14 cellular contexts compared by ENCODE assay signal in the genomic region with DNA sequence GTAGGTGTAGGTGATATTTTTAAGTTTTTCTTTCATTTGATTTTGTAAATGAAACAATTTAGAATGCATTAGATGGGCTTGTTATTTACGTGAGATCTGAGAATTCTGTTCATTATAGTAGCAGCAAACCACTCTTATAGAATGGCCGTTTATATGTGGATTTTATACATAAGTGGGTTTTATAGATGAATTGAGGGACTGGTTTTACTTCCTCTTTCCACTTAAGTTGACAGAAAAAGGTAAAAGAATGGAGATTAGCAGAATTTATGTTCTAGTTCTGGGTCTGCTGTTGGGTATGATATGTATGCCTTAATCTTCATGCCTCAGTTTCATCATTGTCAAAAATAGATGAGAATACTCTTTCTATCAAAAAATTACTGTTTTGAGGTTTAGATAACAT. TPM values are rescaled to one million over a fixed set of nuclear protein-coding genes. Genes with fewer than 3 reads are reported as not detected.
A peak's percentile ranks its signal among the peaks of the same experiment; 100 is the strongest.
DNase-seq lines count a peak whose midpoint lies in the region; ATAC-seq and TF ChIP-seq lines count a peak whose summit lies in the region.
"Had no signal": no experiment of that assay in that cellular context is flagged by ENCODE, and none has a peak within 500 bp of the region (broad histone marks: within the 10 kb centered on the region; RNA-seq: fewer than 3 reads in every experiment).

No MANE protein-coding gene starts in this region.

- H3K4me1 Mint-ChIP-seq in activated B cell treated with CpG ODN at 0.5 μM for 24 hours = peaks cover 40% of the 10 kb centered on the region

- H3K9ac ChIP-seq in Karpas-422 (ENCODE audit: low read length) = no peak overlapping the region; the same call in 1 of the 2 replicates

- H3K9me3 ChIP-seq in Karpas-422 (ENCODE audit: low read length) (no peaks in the 10 kb centered on the region), testis (no peaks in the 10 kb centered on the region)
- H3K9me3 ChIP-seq: HAP-1 had no signal

- H3K4me3 Mint-ChIP-seq in activated B cell treated with CpG ODN at 0.5 μM for 24 hours = peak overlapping the region; percentile 52
- H3K4me3 Mint-ChIP-seq: activated T-cell treated with anti-CD3 and anti-CD28 coated beads, Interleukin-2, amount 50 U/mL, for 24 hours; mesothelial cell of epicardium had no signal

- intact Hi-C loops in activated B cell treated with CpG ODN at 0.5 μM for 24 hours (cut with micrococcal nuclease) = no loop called here
- intact Hi-C loops in testis (cut with DNase I; ENCODE audit: low total_unique reads) = no loop called here

- no peaks in the 10 kb centered on the region for H3K9me2 ChIP-seq in Karpas-422 (replicated peaks; ENCODE audit: insufficient read depth, low read length)

- H3K79me2 ChIP-seq in ACC112 (ENCODE audit: control insufficient read depth, insufficient read depth, low read length, unreplicated experiment) (peaks cover 82% of the 10 kb centered on the region), Karpas-422 (ENCODE audit: low read length) (peaks cover 97% of the 10 kb centered on the region)

- H3K27me3 ChIP-seq in ACC112 (ENCODE audit: insufficient read depth, low read length) (no peaks in the 10 kb centered on the region), Karpas-422 (ENCODE audit: low read length) (no peaks in the 10 kb centered on the region), testis (no peaks in the 10 kb centered on the region)
- H3K27me3 ChIP-seq: dorsolateral prefrontal cortex had no signal

- peak; percentile 75 for DNase-seq in Karpas-422
- DNase-seq in activated B cell treated with CpG ODN at 0.5 μM for 24 hours = no peak
- no peak for DNase-seq in testis
- no peak for DNase-seq in GM19238 (ENCODE audit: insufficient read length, low spot score)
- DNase-seq: activated CD4-positive, CD25-positive, alpha-beta regulatory T cell treated with anti-CD3 and anti-CD28 coated beads, Interleukin-2, amount 50 U/mL, for 72 hours; activated T-cell treated with anti-CD3 and anti-CD28 coated beads, Interleukin-2, amount 50 U/mL, for 24 hours; dorsolateral prefrontal cortex; stimulated activated CD4-positive, alpha-beta T cell treated with anti-CD3 and anti-CD28 coated beads, Interleukin-15, amount 100 ng/mL, for 24 hours had no signal

- H3K4me3 ChIP-seq in ACC112 (ENCODE audit: low read depth, low read length) (no peak overlapping the region), Karpas-422 (ENCODE audit: low read length) (peak overlapping the region; percentile 30; the same call in 1 of the 2 replicates), testis (no peak overlapping the region)
- H3K4me3 ChIP-seq: dorsolateral prefrontal cortex, HAP-1 had no signal

- ATAC-seq in GM21447 (IDR thresholded peaks at IDR 0.05; ENCODE audit: unreplicated experiment) = peak; percentile 39
- peak; percentile 35 for ATAC-seq in activated B cell treated with CpG ODN at 0.5 μM for 24 hours (ENCODE audit: low read depth)
- ATAC-seq in activated CD4-positive, CD25-positive, alpha-beta regulatory T cell treated with anti-CD3 and anti-CD28 coated beads, Interleukin-2, amount 50 U/mL, for 24 hours = no peak
- no peak for ATAC-seq in HG03378 (IDR thresholded peaks at IDR 0.05; ENCODE audit: unreplicated experiment)

- POLR2A ChIA-PET in activated B cell treated with CpG ODN at 0.5 μM for 24 hours (lab: Charles Lee) = no interaction called here

- H3K27me3 Mint-ChIP-seq in activated B cell treated with CpG ODN at 0.5 μM for 24 hours = no peaks in the 10 kb centered on the region
- H3K27me3 Mint-ChIP-seq: activated T-cell treated with anti-CD3 and anti-CD28 coated beads, Interleukin-2, amount 50 U/mL, for 24 hours had no signal

- H3K27ac Mint-ChIP-seq in activated B cell treated with CpG ODN at 0.5 μM for 24 hours = peak overlapping the region; percentile 46
- H3K27ac Mint-ChIP-seq: mesothelial cell of epicardium had no signal

- no peak overlapping the region for H2AFZ ChIP-seq in ACC112 (ENCODE audit: low read length, unreplicated experiment)
- no peak overlapping the region for H2AFZ ChIP-seq in Karpas-422 (ENCODE audit: low read length)

- CTCF ChIA-PET in activated B cell treated with CpG ODN at 0.5 μM for 24 hours (lab: Charles Lee) = no interaction called here

- H3K36me3 ChIP-seq in ACC112 (ENCODE audit: insufficient read depth, low read length) = peaks cover 12% of the 10 kb centered on the region
- peaks cover 28% of the 10 kb centered on the region for H3K36me3 ChIP-seq in Karpas-422 (ENCODE audit: insufficient read depth, low read length)
- no peaks in the 10 kb centered on the region for H3K36me3 ChIP-seq in testis (ENCODE audit: low read depth, missing control alignments)

- no peaks in the 10 kb centered on the region for H3K9me3 Mint-ChIP-seq in activated B cell treated with CpG ODN at 0.5 μM for 24 hours
- H3K9me3 Mint-ChIP-seq: activated T-cell treated with anti-CD3 and anti-CD28 coated beads, Interleukin-2, amount 50 U/mL, for 24 hours had no signal

- TF ChIP-seq POLR2A in testis (IDR thresholded peaks at IDR 0.05) = no peak

- peak overlapping the region; percentile 51 for H3K27ac ChIP-seq in ACC112 (ENCODE audit: low read depth, low read length)
- H3K27ac ChIP-seq in Karpas-422 (ENCODE audit: low read length) = peak overlapping the region; percentile 75
- H3K27ac ChIP-seq in testis = no peak overlapping the region
- H3K27ac ChIP-seq: dorsolateral prefrontal cortex had no signal

- peaks cover 12% of the 10 kb centered on the region for H3K36me3 Mint-ChIP-seq in activated B cell treated with CpG ODN at 0.5 μM for 24 hours (ENCODE audit: low read depth)

- TF ChIP-seq CTCF in activated B cell treated with CpG ODN at 0.5 μM for 24 hours (IDR thresholded peaks at IDR 0.05) = no peak
- TF ChIP-seq CTCF in testis (IDR thresholded peaks at IDR 0.05) = no peak

- peak overlapping the region; percentile 54 for H3K4me2 ChIP-seq in Karpas-422 (ENCODE audit: low read depth, low read length, poor library complexity, severe bottlenecking)

- 87 to 88% methylated on average over 2 of the region's 2 CpGs for WGBS in testis, 2 donors

- peaks cover 26% of the 10 kb centered on the region for H3K4me1 ChIP-seq in ACC112 (ENCODE audit: control insufficient read depth, insufficient read depth, low read length, unreplicated experiment)
- H3K4me1 ChIP-seq in Karpas-422 (ENCODE audit: low read length) = peaks cover 54% of the 10 kb centered on the region
- peaks cover 5% of the 10 kb centered on the region for H3K4me1 ChIP-seq in testis

- H4K20me1 ChIP-seq in Karpas-422 (ENCODE audit: insufficient read depth, low read depth, low read length) = no peaks in the 10 kb centered on the region; the same call in 1 of the 2 replicates

RNA-seq across cellular contexts. Expression of gene RMI1, which starts 5.6 kb away (rescaled TPM):
- total RNA-seq in Karpas-422 (2014; rRNA removed; shearing (Covaris generic); ENCODE audit: low replicate concordance) = 5.3 and 14.9 TPM in 2 replicates
- total RNA-seq in activated B cell treated with CpG ODN at 0.5 μM for 24 hours (6.6 and 8.5 TPM in 2 replicates), testis (10 to 100 TPM; 12.0 to 13.9 TPM)
- polyA plus RNA-seq in testis (ENCODE audit: insufficient read depth, low read depth, low replicate concordance) = 10.7 TPM

RNA-seq across cellular contexts. Expression of gene HNRNPK, which starts 6.2 kb away (rescaled TPM):
- total RNA-seq in Karpas-422 (2014; rRNA removed; shearing (Covaris generic); ENCODE audit: low replicate concordance) = 513 and 558 TPM in 2 replicates
- total RNA-seq in activated B cell treated with CpG ODN at 0.5 μM for 24 hours = 645 and 678 TPM in 2 replicates
- 100 to 1,000 TPM; 415 to 508 TPM for total RNA-seq in testis
- polyA plus RNA-seq in testis (ENCODE audit: insufficient read depth, low read depth, low replicate concordance) = 496 TPM

Comparison
In these comparisons a context has a peak if more than half of its experiments do, and no peak if none do; other contexts are left out.
1. H3K27ac ChIP-seq: peak in ACC112 (single experiment) and Karpas-422 (single experiment); none in testis (0 of 2).
2. ATAC-seq: peak in GM21447 (single experiment) and activated B cell treated with CpG ODN at 0.5 μM for 24 hours (single experiment); none in activated CD4-positive, CD25-positive, alpha-beta regulatory T cell treated with anti-CD3 and anti-CD28 coated beads, Interleukin-2, amount 50 U/mL, for 24 hours (0 of 2) and HG03378 (single experiment).